In the genomic region with DNA sequence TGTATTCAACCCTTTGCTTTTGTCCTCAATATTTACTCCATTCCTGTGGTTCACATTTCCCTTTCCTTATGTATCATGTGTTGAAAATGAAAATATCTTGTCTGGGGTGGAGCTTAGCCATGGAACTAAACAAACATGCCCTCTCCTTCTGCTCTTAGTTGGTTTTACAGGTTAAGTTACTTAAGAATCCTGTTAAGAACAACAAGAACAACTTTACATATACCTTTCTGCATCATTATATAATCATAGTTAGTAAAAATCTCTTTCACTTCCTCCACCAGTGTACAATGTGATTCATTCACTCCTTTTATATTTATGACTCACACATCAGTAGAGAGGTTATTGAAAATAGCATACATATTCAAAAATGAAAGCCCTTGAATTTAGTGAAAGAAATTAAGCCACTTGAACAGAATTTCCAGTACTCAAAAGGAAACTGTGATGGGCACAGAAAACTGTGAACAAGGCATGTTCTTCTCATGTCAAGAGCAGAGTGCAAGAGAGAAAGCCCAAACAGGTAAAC, we compare ENCODE assay signal across 8 cellular contexts.
A peak's percentile ranks its signal among the peaks of the same experiment; 100 is the strongest.
DNase-seq lines count a peak whose midpoint lies in the region; ATAC-seq and TF ChIP-seq lines count a peak whose summit lies in the region.

No MANE protein-coding gene starts in this region.

- H3K4me1 ChIP-seq in colonic mucosa (no peaks in the 10 kb centered on the region), ovary (ENCODE audit: insufficient read depth) (peaks cover 4% of the 10 kb centered on the region)

- H3K27me3 Mint-ChIP-seq in CD4-positive, alpha-beta T cell = no peaks in the 10 kb centered on the region

- no peak overlapping the region for H3K4me3 Mint-ChIP-seq in CD4-positive, alpha-beta T cell

- H3K9me3 Mint-ChIP-seq in CD4-positive, alpha-beta T cell = peaks cover 3% of the 10 kb centered on the region

- POLR2A ChIA-PET in CD4-positive, alpha-beta T cell (lab: Charles Lee) = no interaction called here

- no peak overlapping the region for H3K9ac ChIP-seq in colonic mucosa (ENCODE audit: low read depth in 2 of 2, low read length in 2 of 2)

- no peak overlapping the region for H3K27ac Mint-ChIP-seq in CD4-positive, alpha-beta T cell

- H3K27me3 ChIP-seq in colonic mucosa (no peaks in the 10 kb centered on the region), ovary (no peaks in the 10 kb centered on the region)
- no peaks in the 10 kb centered on the region for H3K27me3 ChIP-seq in CD4-positive, alpha-beta T cell (ENCODE audit: control insufficient read depth, insufficient read depth, low read length)

- H3K36me3 Mint-ChIP-seq in CD4-positive, alpha-beta T cell (ENCODE audit: low read depth) = peaks cover 84% of the 10 kb centered on the region

- TF ChIP-seq EP300 in ovary (IDR thresholded peaks at IDR 0.05) = no peak

- no peak for TF ChIP-seq POLR2A in ovary (IDR thresholded peaks at IDR 0.05)

- DNase-seq in COLO829 (ENCODE audit: low spot score) = peak; percentile 6
- DNase-seq in colonic mucosa = no peak
- DNase-seq in cerebellar cortex (ENCODE audit: low spot score) = no peak
- DNase-seq in dedifferentiated amniotic fluid mesenchymal stem cell (ENCODE audit: extremely low spot score) = no peak
- DNase-seq in ovary = no peak
- DNase-seq in CD4-positive, alpha-beta T cell = no peak

- ATAC-seq in GM19452 (IDR thresholded peaks at IDR 0.05; ENCODE audit: unreplicated experiment) (peak; percentile 95), HG03354 (IDR thresholded peaks at IDR 0.05; ENCODE audit: poor library complexity, severe bottlenecking, unreplicated experiment) (peak; percentile 98)
- ATAC-seq in CD4-positive, alpha-beta T cell (ENCODE audit: poor library complexity) = no peak

- H3K27ac ChIP-seq in colonic mucosa (peak overlapping the region; percentile 9), ovary (no peak overlapping the region)
- no peak overlapping the region for H3K27ac ChIP-seq in CD4-positive, alpha-beta T cell (ENCODE audit: low read depth, low read length)

- intact Hi-C loops in colonic mucosa (cut with DNase I) (no loop called here), ovary (cut with DNase I) (no loop called here)
- intact Hi-C loops in CD4-positive, alpha-beta T cell (cut with DNase I, micrococcal nuclease) = no loop called here

- TF ChIP-seq CTCF in colonic mucosa (IDR thresholded peaks at IDR 0.05) = no peak
- no peak for TF ChIP-seq CTCF in ovary (IDR thresholded peaks at IDR 0.05)
- TF ChIP-seq CTCF in CD4-positive, alpha-beta T cell (IDR thresholded peaks at IDR 0.05) = no peak

- CTCF ChIA-PET in CD4-positive, alpha-beta T cell (lab: Charles Lee) = no interaction called here

- no peaks in the 10 kb centered on the region for H3K9me3 ChIP-seq in colonic mucosa
- no peaks in the 10 kb centered on the region for H3K9me3 ChIP-seq in ovary
- no peaks in the 10 kb centered on the region for H3K9me3 ChIP-seq in CD4-positive, alpha-beta T cell (ENCODE audit: control insufficient read depth, low read length)

- no peaks in the 10 kb centered on the region for H3K36me3 ChIP-seq in colonic mucosa
- H3K36me3 ChIP-seq in ovary = no peaks in the 10 kb centered on the region

- H3K4me3 ChIP-seq in colonic mucosa (no peak overlapping the region), ovary (no peak overlapping the region)

- H3K4me1 Mint-ChIP-seq in CD4-positive, alpha-beta T cell (ENCODE audit: low read depth) = no peaks in the 10 kb centered on the region
